ENCODE assay signal across 23 cellular contexts in the genomic region with DNA sequence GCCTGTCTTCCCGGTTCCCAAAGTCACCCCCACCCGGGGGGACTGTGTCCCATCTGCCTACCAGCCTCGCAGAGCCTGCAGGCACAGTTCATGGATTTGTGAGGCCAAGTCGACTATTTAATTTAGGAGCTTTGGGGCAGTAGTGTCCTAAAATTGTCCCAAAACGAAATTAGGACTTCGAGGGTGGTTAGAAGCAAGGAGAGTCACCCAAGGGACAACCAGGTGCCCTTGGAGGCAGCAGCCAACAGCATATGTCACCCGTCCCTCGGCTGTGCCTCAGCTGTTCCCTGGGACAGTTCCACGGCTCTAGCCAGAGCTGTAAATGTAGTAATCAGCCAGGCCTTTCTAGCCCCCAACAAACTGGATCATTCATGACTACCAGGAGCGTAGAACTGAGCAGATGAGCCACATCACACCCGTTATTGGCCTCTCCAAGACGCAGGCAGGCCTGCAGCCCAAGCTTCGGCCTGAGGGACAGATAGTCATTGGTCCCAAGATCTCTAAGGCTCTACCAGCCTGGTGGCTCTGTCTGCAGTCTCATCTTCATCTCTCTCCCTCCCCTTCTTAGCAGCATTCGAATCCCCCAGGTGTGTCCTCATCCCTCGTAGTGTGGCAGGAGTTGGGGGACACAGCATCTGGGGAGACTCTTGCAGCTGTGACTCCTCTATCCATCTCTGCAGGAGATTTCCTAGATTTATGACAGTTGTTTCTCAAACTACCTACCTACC. TPM values are rescaled to one million over a fixed set of nuclear protein-coding genes. Genes with fewer than 3 reads are reported as not detected.
DNase-seq lines count a peak whose midpoint lies in the region; ATAC-seq and TF ChIP-seq lines count a peak whose summit lies in the region.
"Had no signal": no experiment of that assay in that cellular context is flagged by ENCODE, and none has a peak within 500 bp of the region (broad histone marks: within the 10 kb centered on the region; RNA-seq: fewer than 3 reads in every experiment).

No MANE protein-coding gene starts in this region.

- H3K9me3 Mint-ChIP-seq in T-helper 1 cell treated with Interleukin-12 subunit alpha and Interleukin-12 subunit beta and Interleukin-4 antibody, amounts not matched to agents 30 μg/mL and 1 μg/mL, for 36 hours, result no peaks in the 10 kb centered on the region
- no peaks in the 10 kb centered on the region for H3K9me3 Mint-ChIP-seq in progenitor cell of endocrine pancreas (ENCODE audit: low read depth)
- H3K9me3 Mint-ChIP-seq: activated T-helper 2 cell treated with anti-CD3 and anti-CD28 coated beads, Interferon-gamma antibody, Interleukin-2, Interleukin-4, amounts not matched to agents 10 μg/mL and 5 μg/mL and 100 μg/mL, durations not matched to agents 14 hours and 24 hours and 36 hours; central memory CD8-positive, alpha-beta T cell; memory B cell had no signal

- no peak overlapping the region for H3K27ac ChIP-seq in SK-N-MC
- H3K27ac ChIP-seq: 22Rv1, dorsolateral prefrontal cortex, prostate gland, SJCRH30 had no signal

- H3K4me3 ChIP-seq in SK-N-MC (peak overlapping the region; percentile 96), iPS-15b (ENCODE audit: low read depth, low read length) (peak overlapping the region; percentile 32)
- H3K4me3 ChIP-seq: dorsolateral prefrontal cortex, prostate gland, SJCRH30 had no signal

- peaks cover 15% of the 10 kb centered on the region for H3K4me1 ChIP-seq in iPS-15b (ENCODE audit: control insufficient read depth, insufficient read depth, low read length)
- H3K4me1 ChIP-seq: SJCRH30 had no signal

- no peak overlapping the region for H3K4me3 Mint-ChIP-seq in T-helper 1 cell treated with Interleukin-12 subunit alpha and Interleukin-12 subunit beta and Interleukin-4 antibody, amounts not matched to agents 30 μg/mL and 1 μg/mL, for 36 hours
- H3K4me3 Mint-ChIP-seq in progenitor cell of endocrine pancreas (ENCODE audit: low read depth), result no peak overlapping the region
- H3K4me3 Mint-ChIP-seq: activated CD8-positive, alpha-beta memory T cell treated with anti-CD3 and anti-CD28 coated beads, Interleukin-2, amount 10 ng/mL, durations not matched to agents 7 days and 5 days; B cell; central memory CD8-positive, alpha-beta T cell; memory B cell had no signal

- DNase-seq in T-helper 1 cell (no peak), SK-N-MC (ENCODE audit: low read depth, low spot score) (no peak), progenitor cell of endocrine pancreas (ENCODE audit: low spot score, unreplicated experiment) (no peak), hypothalamus (lab: John Stamatoyannopoulos, UW) (no peak)
- DNase-seq: activated CD8-positive, alpha-beta memory T cell treated with anti-CD3 and anti-CD28 coated beads, Interleukin-2, amount 10 ng/mL, durations not matched to agents 7 days and 5 days; dorsolateral prefrontal cortex; NCI-H2107; NK-92 treated with Interleukin-12 subunit alpha and Interleukin-12 subunit beta, amount 100 ng/mL, for 24 hours; SJCRH30; T1000 had no signal

- H3K36me3 ChIP-seq in SK-N-MC (ENCODE audit: insufficient read depth, low read length) (peaks cover 48% of the 10 kb centered on the region), iPS-15b (ENCODE audit: control insufficient read depth, insufficient read depth, low read length) (no peaks in the 10 kb centered on the region)
- H3K36me3 ChIP-seq: prostate gland, SJCRH30 had no signal

- H3K27me3 ChIP-seq in iPS-15b (ENCODE audit: control insufficient read depth, insufficient read depth, low read length), result peaks cover 96% of the 10 kb centered on the region

- H3K27me3 Mint-ChIP-seq in T-helper 1 cell treated with Interleukin-12 subunit alpha and Interleukin-12 subunit beta and Interleukin-4 antibody, amounts not matched to agents 30 μg/mL and 1 μg/mL, for 36 hours (ENCODE audit: low read depth), result peaks cover 98% of the 10 kb centered on the region
- peaks cover 98% of the 10 kb centered on the region for H3K27me3 Mint-ChIP-seq in progenitor cell of endocrine pancreas

- peaks cover 9% of the 10 kb centered on the region for H3K4me1 Mint-ChIP-seq in T-helper 1 cell treated with Interleukin-12 subunit alpha and Interleukin-12 subunit beta and Interleukin-4 antibody, amounts not matched to agents 30 μg/mL and 1 μg/mL, for 36 hours (ENCODE audit: low read depth)
- peaks cover 3% of the 10 kb centered on the region for H3K4me1 Mint-ChIP-seq in progenitor cell of endocrine pancreas (ENCODE audit: low read depth)
- H3K4me1 Mint-ChIP-seq: activated CD8-positive, alpha-beta memory T cell treated with anti-CD3 and anti-CD28 coated beads, Interleukin-2, amount 10 ng/mL, durations not matched to agents 7 days and 5 days had no signal

- H3K9ac ChIP-seq in SK-N-MC (ENCODE audit: insufficient read length), result peak overlapping the region; percentile 85
- no peak overlapping the region for H3K9ac ChIP-seq in iPS-15b (ENCODE audit: low read depth, low read length)

- no peak for TF ChIP-seq CTCF in progenitor cell of endocrine pancreas (IDR thresholded peaks at IDR 0.05; ENCODE audit: unreplicated experiment)

- peak overlapping the region; percentile 55 for H3K27ac Mint-ChIP-seq in T-helper 1 cell treated with Interleukin-12 subunit alpha and Interleukin-12 subunit beta and Interleukin-4 antibody, amounts not matched to agents 30 μg/mL and 1 μg/mL, for 36 hours
- H3K27ac Mint-ChIP-seq in progenitor cell of endocrine pancreas, result peak overlapping the region; percentile 22
- H3K27ac Mint-ChIP-seq: activated CD8-positive, alpha-beta memory T cell treated with anti-CD3 and anti-CD28 coated beads, Interleukin-2, amount 10 ng/mL, durations not matched to agents 7 days and 5 days; activated T-helper 2 cell treated with anti-CD3 and anti-CD28 coated beads, Interferon-gamma antibody, Interleukin-2, Interleukin-4, amounts not matched to agents 10 μg/mL and 5 μg/mL and 100 μg/mL, durations not matched to agents 14 hours and 24 hours and 36 hours; B cell; memory B cell had no signal

- H3K36me3 Mint-ChIP-seq in T-helper 1 cell treated with Interleukin-12 subunit alpha and Interleukin-12 subunit beta and Interleukin-4 antibody, amounts not matched to agents 30 μg/mL and 1 μg/mL, for 36 hours (ENCODE audit: low read depth), result peaks cover 12% of the 10 kb centered on the region
- no peaks in the 10 kb centered on the region for H3K36me3 Mint-ChIP-seq in progenitor cell of endocrine pancreas (ENCODE audit: insufficient read depth)

- H3K9me3 ChIP-seq in SK-N-MC (ENCODE audit: low read depth, low read length) (no peaks in the 10 kb centered on the region), iPS-15b (ENCODE audit: control insufficient read depth, insufficient read depth, low read length) (no peaks in the 10 kb centered on the region)
- H3K9me3 ChIP-seq: prostate gland, SJCRH30 had no signal

- ATAC-seq in GM21423 (IDR thresholded peaks at IDR 0.05; ENCODE audit: unreplicated experiment) (no peak), GM21529 (IDR thresholded peaks at IDR 0.05; ENCODE audit: unreplicated experiment) (no peak)
- ATAC-seq: activated CD8-positive, alpha-beta memory T cell treated with anti-CD3 and anti-CD28 coated beads, Interleukin-2, amount 10 ng/mL, durations not matched to agents 7 days and 5 days; HCT116; Panc1 had no signal

RNA-seq across cellular contexts. Expression of a gene that starts 2.9 kb away (rescaled TPM):
- total RNA-seq in progenitor cell of endocrine pancreas, result not detected in 2 replicates
- total RNA-seq: activated CD8-positive, alpha-beta memory T cell treated with anti-CD3 and anti-CD28 coated beads, Interleukin-2, amount 10 ng/mL, durations not matched to agents 7 days and 5 days; activated T-helper 2 cell treated with anti-CD3 and anti-CD28 coated beads, Interferon-gamma antibody, Interleukin-2, Interleukin-4, amounts not matched to agents 10 μg/mL and 5 μg/mL and 100 μg/mL, durations not matched to agents 14 hours and 24 hours and 36 hours; B cell; subcutaneous adipose tissue had no signal
